Comparison of ENCODE assay signal across 1 cellular context in genomic region chr6:148736779-148737412, GRCh38.
TF ChIP-seq lines count a peak whose summit lies in the region.

No MANE protein-coding gene starts in this region.

TF ChIP-seq in HEK293, 187 proteins besides CTCF, POLR2A, EP300 and RAD21 (continued from another document):
- TF ChIP-seq PATZ1 (tag by site-specific recombination; IDR thresholded peaks at IDR 0.05) (no peak), BCL6B (tag by site-specific recombination; IDR thresholded peaks at IDR 0.05) (no peak), ZSCAN18 (tag by site-specific recombination; IDR thresholded peaks at IDR 0.05) (no peak)
TF ChIP-seq in HEK293: peak in this region for 4.
